16 cellular contexts compared by ENCODE assay signal in genomic region chr6:12229332-12229731, GRCh38.
DNase-seq lines count a peak whose midpoint lies in the region; ATAC-seq and TF ChIP-seq lines count a peak whose summit lies in the region.
"Had no signal": no experiment of that assay in that cellular context is flagged by ENCODE, and none has a peak within 500 bp of the region (broad histone marks: within the 10 kb centered on the region; RNA-seq: fewer than 3 reads in every experiment).

No MANE protein-coding gene starts in this region.

- no peak for DNase-seq in activated CD4-positive, alpha-beta T cell treated with anti-CD3 and anti-CD28 coated beads, Interleukin-2, amount 10 ng/mL, durations not matched to agents 24 days and 14 days
- DNase-seq in activated CD4-positive, alpha-beta T cell treated with anti-CD3 and anti-CD28 coated beads, Interleukin-2, amount 50 U/mL, for 1 hour = no peak
- no peak for DNase-seq in activated naive CD8-positive, alpha-beta T cell treated with anti-CD3 and anti-CD28 coated beads, Interleukin-2, amount 50 U/mL, for 24 hours
- no peak for DNase-seq in activated naive CD8-positive, alpha-beta T cell treated with anti-CD3 and anti-CD28 coated beads for 36 hours
- DNase-seq in PC-9 = no peak
- no peak for DNase-seq in left colon
- no peak for DNase-seq in ureter (ENCODE audit: low spot score)
- no peak for DNase-seq in esophagus muscularis mucosa (ENCODE audit: extremely low spot score)
- DNase-seq: DMS 273 treated with DMSO at 0.1 percent for 48 hours, DND-41, H7, KBM-7, NCI-H1105 treated with DMSO at 0.1 percent for 48 hours, NCI-H1694, NCI-H2081 treated with DMSO at 0.1 percent for 48 hours had no signal

- H3K4me3 Mint-ChIP-seq in activated CD4-positive, alpha-beta T cell treated with anti-CD3 and anti-CD28 coated beads, Interleukin-2, amount 10 ng/mL, durations not matched to agents 24 days and 14 days = no peak overlapping the region
- no peak overlapping the region for H3K4me3 Mint-ChIP-seq in activated naive CD8-positive, alpha-beta T cell treated with anti-CD3 and anti-CD28 coated beads, Interleukin-2, amount 50 U/mL, for 24 hours
- no peak overlapping the region for H3K4me3 Mint-ChIP-seq in activated naive CD8-positive, alpha-beta T cell treated with anti-CD3 and anti-CD28 coated beads for 36 hours
- H3K4me3 Mint-ChIP-seq: B cell had no signal

- H3K4me3 ChIP-seq in PC-9 (no peak overlapping the region), esophagus muscularis mucosa (no peak overlapping the region)

- H3K36me3 ChIP-seq in PC-9 (ENCODE audit: low read depth) (no peaks in the 10 kb centered on the region), esophagus muscularis mucosa (no peaks in the 10 kb centered on the region)

- peaks cover 11% of the 10 kb centered on the region for H3K27me3 Mint-ChIP-seq in activated CD4-positive, alpha-beta T cell treated with anti-CD3 and anti-CD28 coated beads, Interleukin-2, amount 10 ng/mL, durations not matched to agents 24 days and 14 days
- no peaks in the 10 kb centered on the region for H3K27me3 Mint-ChIP-seq in activated naive CD8-positive, alpha-beta T cell treated with anti-CD3 and anti-CD28 coated beads, Interleukin-2, amount 50 U/mL, for 24 hours
- H3K27me3 Mint-ChIP-seq in activated naive CD8-positive, alpha-beta T cell treated with anti-CD3 and anti-CD28 coated beads for 36 hours = no peaks in the 10 kb centered on the region

- CTCF ChIA-PET in PC-9 (lab: Charles Lee) = no interaction called here

- no peaks in the 10 kb centered on the region for H3K36me3 Mint-ChIP-seq in activated CD4-positive, alpha-beta T cell treated with anti-CD3 and anti-CD28 coated beads, Interleukin-2, amount 10 ng/mL, durations not matched to agents 24 days and 14 days (ENCODE audit: low read depth)
- H3K36me3 Mint-ChIP-seq in activated naive CD8-positive, alpha-beta T cell treated with anti-CD3 and anti-CD28 coated beads, Interleukin-2, amount 50 U/mL, for 24 hours (ENCODE audit: low read depth) = no peaks in the 10 kb centered on the region
- H3K36me3 Mint-ChIP-seq in activated naive CD8-positive, alpha-beta T cell treated with anti-CD3 and anti-CD28 coated beads for 36 hours = no peaks in the 10 kb centered on the region

- H3K9me2 ChIP-seq in PC-9 (ENCODE audit: insufficient read depth) = no peaks in the 10 kb centered on the region

- H2AFZ ChIP-seq in PC-9 = 0 out of 2 replicates have a peak overlapping the region, but pooled peaks have one; percentile 1

- no peak for TF ChIP-seq POLR2A in esophagus muscularis mucosa (IDR thresholded peaks at IDR 0.05; ENCODE audit: low read depth)

- ATAC-seq in activated naive CD8-positive, alpha-beta T cell treated with anti-CD3 and anti-CD28 coated beads, Interleukin-2, amount 50 U/mL, for 24 hours = peak; percentile 39
- ATAC-seq in left colon = peak; percentile 44

- H3K27ac ChIP-seq in PC-9 (no peak overlapping the region), esophagus muscularis mucosa (replicated peaks in 1 of 4) (no peak overlapping the region)

- no peaks in the 10 kb centered on the region for H4K20me1 ChIP-seq in PC-9 (ENCODE audit: insufficient read depth)

- TF ChIP-seq CTCF in PC-9 (conservative IDR thresholded peaks at IDR 0.05) (no peak), esophagus muscularis mucosa (IDR thresholded peaks at IDR 0.05) (no peak)

- H3F3A ChIP-seq in PC-9 (ENCODE audit: insufficient read depth, low read depth) = no peaks in the 10 kb centered on the region

- H3K27me3 ChIP-seq in PC-9 (ENCODE audit: insufficient read depth, low read depth) (no peaks in the 10 kb centered on the region), esophagus muscularis mucosa (peaks cover 0 to 20% (median 0%) of the 10 kb centered on the region in 4 donors)

- H3K4me1 ChIP-seq in PC-9 (replicated peaks; ENCODE audit: insufficient read depth) = peaks cover 5% of the 10 kb centered on the region
- H3K4me1 ChIP-seq in esophagus muscularis mucosa = peaks cover 0 to 12% (median 9%) of the 10 kb centered on the region in 4 donors

- intact Hi-C loops in activated CD4-positive, alpha-beta T cell treated with anti-CD3 and anti-CD28 coated beads, Interleukin-2, amount 10 ng/mL, durations not matched to agents 24 days and 14 days (cut with micrococcal nuclease) = no loop called here
- intact Hi-C loops in PC-9 (cut with micrococcal nuclease; ENCODE audit: unreplicated experiment) (no loop called here), left colon (cut with DNase I, micrococcal nuclease) (no loop called here), esophagus muscularis mucosa (cut with DNase I) (no loop called here)

- no peaks in the 10 kb centered on the region for H3K9me3 ChIP-seq in PC-9 (ENCODE audit: insufficient read depth, low read depth)
- H3K9me3 ChIP-seq in esophagus muscularis mucosa = no peaks in the 10 kb centered on the region

- POLR2A ChIA-PET in PC-9 (lab: Charles Lee; ENCODE audit: unreplicated experiment) = no interaction called here

- 87% methylated on average over 1 of the region's 1 CpG for WGBS in esophagus muscularis mucosa

- no peaks in the 10 kb centered on the region for H3K79me2 ChIP-seq in PC-9 (ENCODE audit: low read depth)

- no peaks in the 10 kb centered on the region for H3K9me3 Mint-ChIP-seq in activated CD4-positive, alpha-beta T cell treated with anti-CD3 and anti-CD28 coated beads, Interleukin-2, amount 10 ng/mL, durations not matched to agents 24 days and 14 days
- no peaks in the 10 kb centered on the region for H3K9me3 Mint-ChIP-seq in activated naive CD8-positive, alpha-beta T cell treated with anti-CD3 and anti-CD28 coated beads, Interleukin-2, amount 50 U/mL, for 24 hours
- H3K9me3 Mint-ChIP-seq in activated naive CD8-positive, alpha-beta T cell treated with anti-CD3 and anti-CD28 coated beads for 36 hours = no peaks in the 10 kb centered on the region

- H3K4me2 ChIP-seq in PC-9 = no peak overlapping the region

- TF ChIP-seq EP300 in esophagus muscularis mucosa (IDR thresholded peaks at IDR 0.05) = no peak

- H3K4me1 Mint-ChIP-seq in activated CD4-positive, alpha-beta T cell treated with anti-CD3 and anti-CD28 coated beads, Interleukin-2, amount 10 ng/mL, durations not matched to agents 24 days and 14 days = peaks cover 33% of the 10 kb centered on the region
- H3K4me1 Mint-ChIP-seq in activated naive CD8-positive, alpha-beta T cell treated with anti-CD3 and anti-CD28 coated beads, Interleukin-2, amount 50 U/mL, for 24 hours = peaks cover 45% of the 10 kb centered on the region
- H3K4me1 Mint-ChIP-seq in activated naive CD8-positive, alpha-beta T cell treated with anti-CD3 and anti-CD28 coated beads for 36 hours = peaks cover 40% of the 10 kb centered on the region

- H3K27ac Mint-ChIP-seq in activated CD4-positive, alpha-beta T cell treated with anti-CD3 and anti-CD28 coated beads, Interleukin-2, amount 10 ng/mL, durations not matched to agents 24 days and 14 days = peak overlapping the region; percentile 14
- H3K27ac Mint-ChIP-seq in activated naive CD8-positive, alpha-beta T cell treated with anti-CD3 and anti-CD28 coated beads, Interleukin-2, amount 50 U/mL, for 24 hours = peak overlapping the region; percentile 40
- H3K27ac Mint-ChIP-seq in activated naive CD8-positive, alpha-beta T cell treated with anti-CD3 and anti-CD28 coated beads for 36 hours = no peak overlapping the region
- H3K27ac Mint-ChIP-seq: B cell had no signal

- no TSS peak for BruUV-seq in PC-9 (replicated peaks; lab: Mats Ljungman, UMichigan)
